ENCODE assay signal across 11 cellular contexts in genomic region chr5:87127426-87127825, GRCh38.
DNase-seq lines count a peak whose midpoint lies in the region; ATAC-seq, FAIRE-seq and TF ChIP-seq lines count a peak whose summit lies in the region.
"Had no signal": no experiment of that assay in that cellular context is flagged by ENCODE, and none has a peak within 500 bp of the region (broad histone marks: within the 10 kb centered on the region; RNA-seq: fewer than 3 reads in every experiment).

No MANE protein-coding gene starts in this region.

- POLR2A ChIA-PET in MCF 10A (lab: Yijun Ruan, JAX) = interaction anchor here (0.5 to 0.7 kb wide), 2 partner anchors 9 to 12 kb away, joined by 3 read pairs; no protein-coding TSS in a partner anchor

- H3K27me3 ChIP-seq in breast epithelium (no peaks in the 10 kb centered on the region), transverse colon (no peaks in the 10 kb centered on the region)

- H3K27ac Mint-ChIP-seq in MCF 10A (ENCODE audit: low read depth, unreplicated experiment) = peak overlapping the region; percentile 74

- 74 to 78% methylated on average over 1 of the region's 1 CpG for WGBS in transverse colon (ENCODE audit: low coverage in 1 of 2), 2 donors

- no peak for TF ChIP-seq EP300 in transverse colon (IDR thresholded peaks at IDR 0.05; ENCODE audit: low read depth)

- H3K4me1 ChIP-seq in breast epithelium (no peaks in the 10 kb centered on the region), transverse colon (no peaks in the 10 kb centered on the region)

- H3K9me3 ChIP-seq in breast epithelium (no peaks in the 10 kb centered on the region), transverse colon (no peaks in the 10 kb centered on the region)

- in situ Hi-C loops in transverse colon (cut with MboI; ENCODE audit: low pct_ligation_motif_present in 1 of 4, low pct_unique_long_range_greater_than_20kb in 1 of 4, low sequenced_read_pairs in 3 of 4) = no loop called here

- H3K4me3 ChIP-seq in breast epithelium (no peak overlapping the region), epithelial cell of esophagus (ENCODE audit: low read length) (no peak overlapping the region), transverse colon (no peak overlapping the region)

- no TSS peak for BruUV-seq in MCF 10A (replicated peaks; lab: Mats Ljungman, UMichigan)

- TF ChIP-seq CTCF in MCF 10A (IDR thresholded peaks at IDR 0.05; ENCODE audit: unreplicated experiment) (no peak), breast epithelium (IDR thresholded peaks at IDR 0.05) (no peak), epithelial cell of esophagus (IDR thresholded peaks at IDR 0.05; ENCODE audit: insufficient read depth, low read depth, low read length, missing control alignments) (no peak), transverse colon (IDR thresholded peaks at IDR 0.05) (no peak)

- CTCF ChIA-PET in MCF 10A (lab: Yijun Ruan, JAX) = no interaction called here

- no peaks in the 10 kb centered on the region for H3K9me3 Mint-ChIP-seq in MCF 10A (ENCODE audit: unreplicated experiment)

- H3K27ac ChIP-seq in breast epithelium (no peak overlapping the region), transverse colon (no peak overlapping the region)

- H3K36me3 Mint-ChIP-seq in MCF 10A (ENCODE audit: insufficient read depth, unreplicated experiment) = no peaks in the 10 kb centered on the region

- H3K36me3 ChIP-seq in breast epithelium = no peaks in the 10 kb centered on the region
- H3K36me3 ChIP-seq in transverse colon = no peaks in the 10 kb centered on the region

- peaks cover 30% of the 10 kb centered on the region for H3K4me1 Mint-ChIP-seq in MCF 10A (ENCODE audit: insufficient read depth, unreplicated experiment)

- ATAC-seq in GM21515 (IDR thresholded peaks at IDR 0.05; ENCODE audit: unreplicated experiment) = no peak

- no peaks in the 10 kb centered on the region for H3K27me3 Mint-ChIP-seq in MCF 10A (ENCODE audit: insufficient read depth, unreplicated experiment)

- TF ChIP-seq POLR2A in breast epithelium (IDR thresholded peaks at IDR 0.05) (no peak), transverse colon (IDR thresholded peaks at IDR 0.05) (no peak)

- intact Hi-C loops in MCF 10A (cut with micrococcal nuclease) = no loop called here
- intact Hi-C loops in breast epithelium (cut with DNase I; ENCODE audit: low total_unique reads) = no loop called here
- intact Hi-C loops in transverse colon (cut with DNase I; ENCODE audit: low total_unique reads) = no loop called here

- H3K4me3 Mint-ChIP-seq in MCF 10A (ENCODE audit: unreplicated experiment) = no peak overlapping the region

- FAIRE-seq in RCC 7860 (lab: Jason Lieb, UNC) (peak; percentile 81), GM19239 (lab: Jason Lieb, UNC) (no peak)
- FAIRE-seq: endometrium, TTC549 had no signal

- DNase-seq in MCF 10A (ENCODE audit: unreplicated experiment) (no peak), breast epithelium (ENCODE audit: low spot score in 2 of 2) (no peak), RCC 7860 (ENCODE audit: low spot score) (peak; percentile 70), epithelial cell of esophagus (ENCODE audit: low read depth) (peak; percentile 81), GM19239 (ENCODE audit: insufficient read length, low spot score) (no peak), NCI-H345 (lab: John Stamatoyannopoulos, UW) (no peak), transverse colon (no peak)
- DNase-seq: NCI-H146 had no signal

Comparison
In these comparisons a context has a peak if more than half of its experiments do, and no peak if none do; other contexts are left out.
1. DNase-seq: peak in RCC 7860 (single experiment) and epithelial cell of esophagus (single experiment); none in MCF 10A (single experiment), breast epithelium (0 of 2), GM19239 (single experiment), NCI-H345 (single experiment) and transverse colon (single experiment).